ENCODE assay signal across 14 cellular contexts in the genomic region with DNA sequence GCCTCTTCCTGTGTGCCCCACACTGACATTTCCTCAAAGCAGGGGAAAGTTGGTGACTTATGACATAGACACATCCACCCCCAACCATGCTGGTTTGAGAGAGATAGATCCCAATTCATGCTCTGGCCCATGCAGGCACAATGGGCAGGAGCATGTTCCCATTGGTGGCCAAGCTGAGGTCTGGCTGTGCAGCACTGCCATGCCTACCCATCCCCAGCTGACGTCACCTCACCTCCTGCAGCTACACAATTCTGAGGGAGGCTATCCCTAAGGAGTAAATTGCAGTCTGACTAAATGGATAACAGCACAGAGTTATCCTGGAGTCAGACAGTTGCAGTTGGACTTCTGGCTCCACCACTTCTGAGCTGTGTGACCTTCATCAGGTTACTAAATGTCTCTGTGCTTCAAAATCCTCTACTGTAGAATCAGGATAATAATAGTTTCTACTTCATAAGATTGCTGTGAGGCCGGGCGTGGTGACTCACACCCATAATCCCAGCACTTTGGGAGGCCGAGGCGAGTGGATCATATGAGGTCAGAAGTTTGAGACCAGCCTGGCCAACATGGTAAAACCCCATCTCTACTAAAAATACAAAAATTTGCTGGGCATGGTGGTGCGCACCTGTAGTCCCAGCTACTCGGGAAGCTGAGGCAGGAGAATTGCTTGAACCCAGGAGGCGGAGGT.
DNase-seq lines count a peak whose midpoint lies in the region; ATAC-seq and TF ChIP-seq lines count a peak whose summit lies in the region.
"Had no signal": no experiment of that assay in that cellular context is flagged by ENCODE, and none has a peak within 500 bp of the region (broad histone marks: within the 10 kb centered on the region; RNA-seq: fewer than 3 reads in every experiment).

No MANE protein-coding gene starts in this region.

- peaks cover 21% of the 10 kb centered on the region for H3K27me3 Mint-ChIP-seq in endodermal cell (ENCODE audit: insufficient read depth)
- no peaks in the 10 kb centered on the region for H3K27me3 Mint-ChIP-seq in naive thymus-derived CD8-positive, alpha-beta T cell
- H3K27me3 Mint-ChIP-seq: CD4-positive, CD25-positive, alpha-beta regulatory T cell had no signal

- H3K9me3 Mint-ChIP-seq in endodermal cell = peaks cover 21% of the 10 kb centered on the region
- H3K9me3 Mint-ChIP-seq in naive thymus-derived CD8-positive, alpha-beta T cell = no peaks in the 10 kb centered on the region

- peak; percentile 38 for DNase-seq in activated CD8-positive, alpha-beta memory T cell treated with anti-CD3 and anti-CD28 coated beads for 24 hours
- no peak for DNase-seq in activated CD8-positive, alpha-beta memory T cell treated with anti-CD3 and anti-CD28 coated beads, Interleukin-2, amount 50 U/mL, for 4 hours
- DNase-seq in MV-4-11 (lab: John Stamatoyannopoulos, UW) = peak; percentile 1
- DNase-seq in endodermal cell = peak; percentile 14
- DNase-seq in thyroid gland = no peak
- DNase-seq in naive thymus-derived CD8-positive, alpha-beta T cell = no peak
- DNase-seq: CD4-positive, CD25-positive, alpha-beta regulatory T cell; DMS53; GOT3; HFFc6 had no signal

- no peaks in the 10 kb centered on the region for H3K36me3 Mint-ChIP-seq in endodermal cell (ENCODE audit: low read depth)
- H3K36me3 Mint-ChIP-seq in naive thymus-derived CD8-positive, alpha-beta T cell = no peaks in the 10 kb centered on the region
- H3K36me3 Mint-ChIP-seq: CD4-positive, CD25-positive, alpha-beta regulatory T cell had no signal

- no peaks in the 10 kb centered on the region for H3K9me3 ChIP-seq in BLaER1
- H3K9me3 ChIP-seq in endodermal cell (ENCODE audit: control insufficient read depth, low read length) = no peaks in the 10 kb centered on the region
- no peaks in the 10 kb centered on the region for H3K9me3 ChIP-seq in thyroid gland
- H3K9me3 ChIP-seq: HAP-1 had no signal

- TF ChIP-seq CTCF in endodermal cell (conservative IDR thresholded peaks at IDR 0.05) (no peak), thyroid gland (IDR thresholded peaks at IDR 0.05) (no peak)

- no peak overlapping the region for H3K4me3 Mint-ChIP-seq in endodermal cell
- no peak overlapping the region for H3K4me3 Mint-ChIP-seq in naive thymus-derived CD8-positive, alpha-beta T cell
- H3K4me3 Mint-ChIP-seq: CD4-positive, CD25-positive, alpha-beta regulatory T cell; HFFc6 had no signal

- no peak overlapping the region for H3K27ac ChIP-seq in BLaER1
- no peak overlapping the region for H3K27ac ChIP-seq in endodermal cell (ENCODE audit: low read depth, low read length)
- peak overlapping the region in 1 of 3 donors; percentile 26 for H3K27ac ChIP-seq in thyroid gland
- H3K27ac ChIP-seq: 22Rv1 had no signal

- intact Hi-C loops in thyroid gland (cut with DNase I) = no loop called here

- H3K36me3 ChIP-seq in BLaER1 (no peaks in the 10 kb centered on the region), endodermal cell (ENCODE audit: control insufficient read depth, insufficient read depth, low read length) (no peaks in the 10 kb centered on the region), thyroid gland (no peaks in the 10 kb centered on the region)
- H3K36me3 ChIP-seq: HAP-1 had no signal

- H4K20me1 ChIP-seq in BLaER1 = no peaks in the 10 kb centered on the region

- H3K9ac ChIP-seq in BLaER1 (no peak overlapping the region), endodermal cell (ENCODE audit: extremely low read depth, low read length, poor library complexity, severe bottlenecking) (no peak overlapping the region)

- H3K27me3 ChIP-seq in BLaER1 (no peaks in the 10 kb centered on the region), endodermal cell (ENCODE audit: control insufficient read depth, insufficient read depth, low read length, poor library complexity, severe bottlenecking) (no peaks in the 10 kb centered on the region), thyroid gland (no peaks in the 10 kb centered on the region)

- no peak for ATAC-seq in naive thymus-derived CD8-positive, alpha-beta T cell
- ATAC-seq in GM21381 (IDR thresholded peaks at IDR 0.05; ENCODE audit: unreplicated experiment) = no peak

- POLR2A ChIA-PET in naive thymus-derived CD8-positive, alpha-beta T cell (lab: Charles Lee) = interaction anchor here (1.1 to 1.3 kb wide), 2 partner anchors 10 to 23 kb away, joined by 3 to 4 read pairs; no protein-coding TSS in a partner anchor

- no peak overlapping the region for H3K4me3 ChIP-seq in BLaER1
- no peak overlapping the region for H3K4me3 ChIP-seq in endodermal cell (ENCODE audit: low read length)
- H3K4me3 ChIP-seq in thyroid gland (replicated peaks in 1 of 3) = no peak overlapping the region
- H3K4me3 ChIP-seq: HAP-1 had no signal

- H3K4me1 ChIP-seq in BLaER1 (peaks cover 15% of the 10 kb centered on the region), endodermal cell (ENCODE audit: control insufficient read depth, insufficient read depth, low read length) (peaks cover 2% of the 10 kb centered on the region), thyroid gland (peaks cover 10 to 16% of the 10 kb centered on the region in 2 donors)
- H3K4me1 ChIP-seq: HAP-1 had no signal

- TF ChIP-seq POLR2A in thyroid gland (IDR thresholded peaks at IDR 0.05) = no peak

- no peak overlapping the region for H3K27ac Mint-ChIP-seq in endodermal cell
- H3K27ac Mint-ChIP-seq in naive thymus-derived CD8-positive, alpha-beta T cell = peak overlapping the region in 2 of 10 donors; percentile 33 to 69
- H3K27ac Mint-ChIP-seq: HFFc6 had no signal

- peak overlapping the region; percentile 42 for H3K4me2 ChIP-seq in BLaER1

- 93 to 96% methylated on average over 2 to 8 of the region's 8 CpGs for WGBS in endodermal cell (ENCODE audit: insufficient coverage in 1 of 2, insufficient read length in 1 of 2), 2 experiments
- 97 to 100% methylated on average over 8 of the region's 8 CpGs for WGBS in thyroid gland, 2 donors

- peaks cover 13% of the 10 kb centered on the region for H3K4me1 Mint-ChIP-seq in endodermal cell
- peaks cover 20 to 32% (median 25%) of the 10 kb centered on the region in 4 donors for H3K4me1 Mint-ChIP-seq in naive thymus-derived CD8-positive, alpha-beta T cell

Comparison
In these comparisons a context has a peak if more than half of its experiments do, and no peak if none do; other contexts are left out.
1. DNase-seq: peak in activated CD8-positive, alpha-beta memory T cell treated with anti-CD3 and anti-CD28 coated beads for 24 hours (single experiment), MV-4-11 (single experiment) and endodermal cell (single experiment); none in activated CD8-positive, alpha-beta memory T cell treated with anti-CD3 and anti-CD28 coated beads, Interleukin-2, amount 50 U/mL, for 4 hours (single experiment), thyroid gland (0 of 2) and naive thymus-derived CD8-positive, alpha-beta T cell (0 of 10).